19 cellular contexts compared by ENCODE assay signal in genomic region chr7:28512648-28513435, GRCh38.
"Had no signal": no experiment of that assay in that cellular context is flagged by ENCODE, and none has a peak within 500 bp of the region (broad histone marks: within the 10 kb centered on the region; RNA-seq: fewer than 3 reads in every experiment).

No MANE protein-coding gene starts in this region.

- H3K4me3 Mint-ChIP-seq: naive thymus-derived CD8-positive, alpha-beta T cell; neural progenitor cell; stimulated activated effector memory CD8-positive, alpha-beta T cell treated with anti-CD3 and anti-CD28 coated beads, Interleukin-12 subunit alpha, Interleukin-12 subunit beta, amount 100 ng/mL, for 72 hours; stimulated activated naive CD8-positive, alpha-beta T cell treated with anti-CD3 and anti-CD28 coated beads, Interleukin-15, Interleukin-2, amounts not matched to agents 100 ng/mL and 50 ng/mL, for 24 hours had no signal

- H3K9me3 Mint-ChIP-seq: naive thymus-derived CD8-positive, alpha-beta T cell; neural progenitor cell; stimulated activated naive CD8-positive, alpha-beta T cell treated with anti-CD3 and anti-CD28 coated beads, Interleukin-15, Interleukin-2, amounts not matched to agents 100 ng/mL and 50 ng/mL, for 24 hours had no signal

- ATAC-seq: esophagus mucosa; heart left ventricle; naive thymus-derived CD8-positive, alpha-beta T cell; stimulated activated effector memory CD8-positive, alpha-beta T cell treated with anti-CD3 and anti-CD28 coated beads, Interleukin-12 subunit alpha, Interleukin-12 subunit beta, amount 100 ng/mL, for 72 hours had no signal

- H3K4me3 ChIP-seq: heart left ventricle, neural progenitor cell, ovary, right atrium auricular region, smooth muscle cell, uterus had no signal

- H3K36me3 Mint-ChIP-seq: naive thymus-derived CD8-positive, alpha-beta T cell; neural progenitor cell; stimulated activated effector memory CD8-positive, alpha-beta T cell treated with anti-CD3 and anti-CD28 coated beads, Interleukin-12 subunit alpha, Interleukin-12 subunit beta, amount 100 ng/mL, for 72 hours had no signal

- H3K4me2 ChIP-seq: neural progenitor cell, smooth muscle cell had no signal

- H3K27me3 ChIP-seq: heart left ventricle, neural progenitor cell, ovary, right atrium auricular region, uterus had no signal

- H3K36me3 ChIP-seq: heart left ventricle, neural progenitor cell, ovary, right atrium auricular region, uterus had no signal

- DNase-seq: cortex of kidney; effector memory CD4-positive, alpha-beta T cell; heart left ventricle; hippocampal formation; kidney glomerular epithelial cell; naive thymus-derived CD8-positive, alpha-beta T cell; nucleus accumbens; ovary; stimulated activated CD4-positive, alpha-beta T cell treated with anti-CD3 and anti-CD28 coated beads, Interleukin-4, amount 100 ng/mL, for 1 hour; stimulated activated CD8-positive, alpha-beta memory T cell treated with anti-CD3 and anti-CD28 coated beads, Interleukin-4, amount 100 ng/mL, for 48 hours; uterus had no signal

- H3K9me3 ChIP-seq: heart left ventricle, ovary, right atrium auricular region, uterus had no signal

- H3K27ac ChIP-seq: heart left ventricle, neural progenitor cell, ovary, right atrium auricular region, uterus had no signal

- H2AFZ ChIP-seq: neural progenitor cell had no signal

- H3K4me1 ChIP-seq: right atrium auricular region, uterus had no signal

- H3K27ac Mint-ChIP-seq: naive thymus-derived CD8-positive, alpha-beta T cell; neural progenitor cell; stimulated activated effector memory CD8-positive, alpha-beta T cell treated with anti-CD3 and anti-CD28 coated beads, Interleukin-12 subunit alpha, Interleukin-12 subunit beta, amount 100 ng/mL, for 72 hours; stimulated activated naive CD8-positive, alpha-beta T cell treated with anti-CD3 and anti-CD28 coated beads, Interleukin-15, Interleukin-2, amounts not matched to agents 100 ng/mL and 50 ng/mL, for 24 hours had no signal

- H3K4me1 Mint-ChIP-seq: stimulated activated effector memory CD8-positive, alpha-beta T cell treated with anti-CD3 and anti-CD28 coated beads, Interleukin-12 subunit alpha, Interleukin-12 subunit beta, amount 100 ng/mL, for 72 hours had no signal

- H3K9ac ChIP-seq: neural progenitor cell had no signal

- FAIRE-seq: endometrium, frontal cortex had no signal
